Comparison of ENCODE assay signal across 1 cellular context in genomic region chr5:142508027-142508426, GRCh38.
A peak's percentile ranks its signal among the peaks of the same experiment; 100 is the strongest.
TF ChIP-seq lines count a peak whose summit lies in the region.

No MANE protein-coding gene starts in this region.

TF ChIP-seq in K562, 482 proteins besides CTCF, POLR2A, EP300 and RAD21 (continued from another document):
- TF ChIP-seq TCF15 (CRISPR knock-in tag; IDR thresholded peaks at IDR 0.05) (no peak), ELF4 (CRISPR knock-in tag; IDR thresholded peaks at IDR 0.05) (no peak), HDAC1 (IDR thresholded peaks at IDR 0.05) (no peak), ZNF449 (CRISPR knock-in tag; IDR thresholded peaks at IDR 0.05) (no peak), FOXA3 (CRISPR knock-in tag; conservative IDR thresholded peaks at IDR 0.05 in 1 of 2, IDR thresholded peaks at IDR 0.05 in 1 of 2) (0 out of 4 replicates have a peak, but pooled peaks of 1 of the 2 experiments have one; percentile 28), MLX (CRISPR knock-in tag; conservative IDR thresholded peaks at IDR 0.05) (no peak), GABPB1 (CRISPR knock-in tag; IDR thresholded peaks at IDR 0.05) (no peak), TCF3 (CRISPR knock-in tag; IDR thresholded peaks at IDR 0.05) (no peak), ESRRA (IDR thresholded peaks at IDR 0.05; ENCODE audit: borderline replicate concordance, low read depth) (no peak)
